Comparison of ENCODE assay signal across 10 cellular contexts in the genomic region with DNA sequence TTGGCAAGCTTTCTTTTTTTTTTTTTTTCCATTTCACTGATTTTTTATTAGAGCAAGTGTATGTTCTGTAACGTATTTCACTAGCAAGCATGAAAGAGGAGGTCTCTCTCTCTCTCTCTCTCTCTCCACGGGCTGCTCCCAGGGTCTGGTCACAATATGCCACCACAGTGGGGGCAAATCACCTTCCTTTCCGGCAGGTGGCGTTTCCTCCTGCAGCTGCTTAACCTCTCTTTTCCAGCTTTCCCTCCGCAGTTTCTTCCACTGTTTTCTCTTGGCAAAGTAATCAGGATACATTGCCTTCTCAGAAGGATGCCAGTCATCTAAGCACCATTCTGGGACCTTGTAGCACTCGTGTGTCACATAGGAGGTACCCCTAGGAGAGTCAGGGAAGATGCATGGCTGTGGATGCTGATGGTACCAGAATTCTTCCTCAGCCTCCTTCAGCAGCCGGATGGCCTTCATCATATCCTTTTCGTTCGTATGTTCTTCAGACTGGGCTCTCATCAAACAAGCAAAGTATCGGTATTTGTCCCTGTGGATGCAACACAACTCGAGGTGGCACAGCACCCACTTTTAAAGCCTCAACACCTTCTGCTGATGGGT.
DNase-seq lines count a peak whose midpoint lies in the region; ATAC-seq and TF ChIP-seq lines count a peak whose summit lies in the region.
"Had no signal": no experiment of that assay in that cellular context is flagged by ENCODE, and none has a peak within 500 bp of the region (broad histone marks: within the 10 kb centered on the region; RNA-seq: fewer than 3 reads in every experiment).

No MANE protein-coding gene starts in this region.

- intact Hi-C loops in activated CD8-positive, alpha-beta T cell treated with anti-CD3 and anti-CD28 coated beads for 36 hours (cut with micrococcal nuclease), result no loop called here
- intact Hi-C loops in sciatic nerve (cut with DNase I), result no loop called here

- peaks cover 2% of the 10 kb centered on the region for H3K27me3 Mint-ChIP-seq in activated CD8-positive, alpha-beta T cell treated with anti-CD3 and anti-CD28 coated beads for 36 hours
- H3K27me3 Mint-ChIP-seq in activated T-cell treated with anti-CD3 and anti-CD28 coated beads, Interleukin-2, amount 50 U/mL, for 24 hours, result peaks cover 10% of the 10 kb centered on the region

- no peaks in the 10 kb centered on the region for H3K4me1 Mint-ChIP-seq in activated CD8-positive, alpha-beta T cell treated with anti-CD3 and anti-CD28 coated beads for 36 hours (ENCODE audit: low read depth)
- H3K4me1 Mint-ChIP-seq in activated T-cell treated with anti-CD3 and anti-CD28 coated beads, Interleukin-2, amount 50 U/mL, for 24 hours (ENCODE audit: low read depth), result no peaks in the 10 kb centered on the region

- H3K27ac ChIP-seq in WERI-Rb-1 (no peak overlapping the region), liver (ENCODE audit: low read depth in 1 of 2, low read length in 2 of 2) (no peak overlapping the region)

- CTCF ChIA-PET in activated CD8-positive, alpha-beta T cell treated with anti-CD3 and anti-CD28 coated beads for 36 hours (lab: Charles Lee), result no interaction called here

- no peaks in the 10 kb centered on the region for H3K36me3 Mint-ChIP-seq in activated CD8-positive, alpha-beta T cell treated with anti-CD3 and anti-CD28 coated beads for 36 hours (ENCODE audit: low read depth)
- H3K36me3 Mint-ChIP-seq in activated T-cell treated with anti-CD3 and anti-CD28 coated beads, Interleukin-2, amount 50 U/mL, for 24 hours (ENCODE audit: low read depth), result no peaks in the 10 kb centered on the region
- H3K36me3 Mint-ChIP-seq: natural killer cell treated with Interleukin-12 subunit alpha and Interleukin-12 subunit beta and Interleukin-15 and Interleukin-18, amount 100 ng/mL, for 72 hours had no signal

- H3K27me3 ChIP-seq in WERI-Rb-1 (ENCODE audit: insufficient read depth, low read depth, severe bottlenecking) (no peaks in the 10 kb centered on the region), liver (ENCODE audit: control insufficient read depth in 4 of 4, insufficient read depth in 4 of 4, low read length in 3 of 4) (peaks cover 0 to 9% (median 0%) of the 10 kb centered on the region in 4 donors)

- no peak overlapping the region for H3K27ac Mint-ChIP-seq in activated CD8-positive, alpha-beta T cell treated with anti-CD3 and anti-CD28 coated beads for 36 hours
- H3K27ac Mint-ChIP-seq in activated T-cell treated with anti-CD3 and anti-CD28 coated beads, Interleukin-2, amount 50 U/mL, for 24 hours, result no peak overlapping the region
- H3K27ac Mint-ChIP-seq: natural killer cell treated with Interleukin-12 subunit alpha and Interleukin-12 subunit beta and Interleukin-15 and Interleukin-18, amount 100 ng/mL, for 72 hours had no signal

- H3K9ac ChIP-seq in liver (ENCODE audit: low read depth in 1 of 2, low read length in 2 of 2), result no peak overlapping the region

- H3K4me3 Mint-ChIP-seq in activated CD8-positive, alpha-beta T cell treated with anti-CD3 and anti-CD28 coated beads for 36 hours, result no peak overlapping the region
- H3K4me3 Mint-ChIP-seq in activated T-cell treated with anti-CD3 and anti-CD28 coated beads, Interleukin-2, amount 50 U/mL, for 24 hours, result no peak overlapping the region
- H3K4me3 Mint-ChIP-seq: natural killer cell treated with Interleukin-12 subunit alpha and Interleukin-12 subunit beta and Interleukin-15 and Interleukin-18, amount 100 ng/mL, for 72 hours had no signal

- no peaks in the 10 kb centered on the region for H3K9me3 Mint-ChIP-seq in activated CD8-positive, alpha-beta T cell treated with anti-CD3 and anti-CD28 coated beads for 36 hours
- H3K9me3 Mint-ChIP-seq in activated T-cell treated with anti-CD3 and anti-CD28 coated beads, Interleukin-2, amount 50 U/mL, for 24 hours, result no peaks in the 10 kb centered on the region

- DNase-seq in ELF-1 (ENCODE audit: low read depth, low spot score), result peak; percentile 49
- peak; percentile 12 for DNase-seq in Jurkat, Clone E6-1 (ENCODE audit: low read depth, low spot score)
- DNase-seq in WERI-Rb-1, result peak; percentile 65
- no peak for DNase-seq in activated CD8-positive, alpha-beta T cell treated with anti-CD3 and anti-CD28 coated beads for 36 hours
- DNase-seq in activated T-cell treated with anti-CD3 and anti-CD28 coated beads, Interleukin-2, amount 50 U/mL, for 24 hours, result no peak
- DNase-seq in anterior cingulate cortex (lab: John Stamatoyannopoulos, UW), result no peak
- no peak for DNase-seq in sciatic nerve (ENCODE audit: low spot score)
- DNase-seq: NK-92 treated with Interleukin-12 subunit alpha and Interleukin-12 subunit beta, amount 100 ng/mL, for 24 hours had no signal

- TF ChIP-seq CTCF in WERI-Rb-1 (IDR thresholded peaks at IDR 0.05; ENCODE audit: low read depth, low read length) (peak; percentile 83), liver (IDR thresholded peaks at IDR 0.05; ENCODE audit: low read depth, low read length, missing input control) (peak; percentile 7)
- TF ChIP-seq CTCF in activated CD8-positive, alpha-beta T cell treated with anti-CD3 and anti-CD28 coated beads for 36 hours (IDR thresholded peaks at IDR 0.05), result no peak

- TF ChIP-seq RAD21 in liver (IDR thresholded peaks at IDR 0.05), result no peak

- ATAC-seq in activated CD8-positive, alpha-beta T cell treated with anti-CD3 and anti-CD28 coated beads for 36 hours, result no peak
- ATAC-seq in sciatic nerve, result no peak
- ATAC-seq: natural killer cell treated with Interleukin-12 subunit alpha and Interleukin-12 subunit beta and Interleukin-15 and Interleukin-18, amount 100 ng/mL, for 72 hours had no signal

- H3K9me3 ChIP-seq in WERI-Rb-1 (ENCODE audit: severe bottlenecking) (no peaks in the 10 kb centered on the region), liver (ENCODE audit: control insufficient read depth in 4 of 4, low read length in 3 of 4) (no peaks in the 10 kb centered on the region)

- POLR2A ChIA-PET in activated CD8-positive, alpha-beta T cell treated with anti-CD3 and anti-CD28 coated beads for 36 hours (lab: Charles Lee), result no interaction called here

- H3K4me1 ChIP-seq in liver (ENCODE audit: control insufficient read depth in 4 of 4, insufficient read depth in 4 of 4, low read length in 3 of 4), result no peaks in the 10 kb centered on the region

- H3K36me3 ChIP-seq in WERI-Rb-1, result no peaks in the 10 kb centered on the region
- H3K36me3 ChIP-seq in liver (ENCODE audit: control insufficient read depth in 4 of 4, insufficient read depth in 3 of 4, low read depth in 1 of 4, low read length in 3 of 4), result no peaks in the 10 kb centered on the region

- 50% methylated on average over 11 of the region's 11 CpGs for WGBS in liver

- no peak overlapping the region for H3K4me3 ChIP-seq in Jurkat, Clone E6-1 (ENCODE audit: low read length)
- H3K4me3 ChIP-seq in WERI-Rb-1 (ENCODE audit: low read depth, low read length) (no peak overlapping the region), liver (ENCODE audit: low read depth in 1 of 3, low read length in 3 of 3) (no peak overlapping the region)

TF ChIP-seq in liver, 16 proteins besides CTCF, POLR2A, EP300 and RAD21:
- TF ChIP-seq, protein P1, sequence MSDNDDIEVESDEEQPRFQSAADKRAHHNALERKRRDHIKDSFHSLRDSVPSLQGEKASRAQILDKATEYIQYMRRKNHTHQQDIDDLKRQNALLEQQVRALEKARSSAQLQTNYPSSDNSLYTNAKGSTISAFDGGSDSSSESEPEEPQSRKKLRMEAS (IDR thresholded peaks at IDR 0.05), result no peak
- TF ChIP-seq GABPA (IDR thresholded peaks at IDR 0.05 in 1 of 2, conservative IDR thresholded peaks at IDR 0.05 in 1 of 2) (no peak), TAF1 (conservative IDR thresholded peaks at IDR 0.05) (no peak), FOXA1 (IDR thresholded peaks at IDR 0.05) (no peak), SP1 (IDR thresholded peaks at IDR 0.05) (no peak)
- TF ChIP-seq, protein P2, sequence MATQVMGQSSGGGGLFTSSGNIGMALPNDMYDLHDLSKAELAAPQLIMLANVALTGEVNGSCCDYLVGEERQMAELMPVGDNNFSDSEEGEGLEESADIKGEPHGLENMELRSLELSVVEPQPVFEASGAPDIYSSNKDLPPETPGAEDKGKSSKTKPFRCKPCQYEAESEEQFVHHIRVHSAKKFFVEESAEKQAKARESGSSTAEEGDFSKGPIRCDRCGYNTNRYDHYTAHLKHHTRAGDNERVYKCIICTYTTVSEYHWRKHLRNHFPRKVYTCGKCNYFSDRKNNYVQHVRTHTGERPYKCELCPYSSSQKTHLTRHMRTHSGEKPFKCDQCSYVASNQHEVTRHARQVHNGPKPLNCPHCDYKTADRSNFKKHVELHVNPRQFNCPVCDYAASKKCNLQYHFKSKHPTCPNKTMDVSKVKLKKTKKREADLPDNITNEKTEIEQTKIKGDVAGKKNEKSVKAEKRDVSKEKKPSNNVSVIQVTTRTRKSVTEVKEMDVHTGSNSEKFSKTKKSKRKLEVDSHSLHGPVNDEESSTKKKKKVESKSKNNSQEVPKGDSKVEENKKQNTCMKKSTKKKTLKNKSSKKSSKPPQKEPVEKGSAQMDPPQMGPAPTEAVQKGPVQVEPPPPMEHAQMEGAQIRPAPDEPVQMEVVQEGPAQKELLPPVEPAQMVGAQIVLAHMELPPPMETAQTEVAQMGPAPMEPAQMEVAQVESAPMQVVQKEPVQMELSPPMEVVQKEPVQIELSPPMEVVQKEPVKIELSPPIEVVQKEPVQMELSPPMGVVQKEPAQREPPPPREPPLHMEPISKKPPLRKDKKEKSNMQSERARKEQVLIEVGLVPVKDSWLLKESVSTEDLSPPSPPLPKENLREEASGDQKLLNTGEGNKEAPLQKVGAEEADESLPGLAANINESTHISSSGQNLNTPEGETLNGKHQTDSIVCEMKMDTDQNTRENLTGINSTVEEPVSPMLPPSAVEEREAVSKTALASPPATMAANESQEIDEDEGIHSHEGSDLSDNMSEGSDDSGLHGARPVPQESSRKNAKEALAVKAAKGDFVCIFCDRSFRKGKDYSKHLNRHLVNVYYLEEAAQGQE (IDR thresholded peaks at IDR 0.05), result no peak
- TF ChIP-seq, protein P3, sequence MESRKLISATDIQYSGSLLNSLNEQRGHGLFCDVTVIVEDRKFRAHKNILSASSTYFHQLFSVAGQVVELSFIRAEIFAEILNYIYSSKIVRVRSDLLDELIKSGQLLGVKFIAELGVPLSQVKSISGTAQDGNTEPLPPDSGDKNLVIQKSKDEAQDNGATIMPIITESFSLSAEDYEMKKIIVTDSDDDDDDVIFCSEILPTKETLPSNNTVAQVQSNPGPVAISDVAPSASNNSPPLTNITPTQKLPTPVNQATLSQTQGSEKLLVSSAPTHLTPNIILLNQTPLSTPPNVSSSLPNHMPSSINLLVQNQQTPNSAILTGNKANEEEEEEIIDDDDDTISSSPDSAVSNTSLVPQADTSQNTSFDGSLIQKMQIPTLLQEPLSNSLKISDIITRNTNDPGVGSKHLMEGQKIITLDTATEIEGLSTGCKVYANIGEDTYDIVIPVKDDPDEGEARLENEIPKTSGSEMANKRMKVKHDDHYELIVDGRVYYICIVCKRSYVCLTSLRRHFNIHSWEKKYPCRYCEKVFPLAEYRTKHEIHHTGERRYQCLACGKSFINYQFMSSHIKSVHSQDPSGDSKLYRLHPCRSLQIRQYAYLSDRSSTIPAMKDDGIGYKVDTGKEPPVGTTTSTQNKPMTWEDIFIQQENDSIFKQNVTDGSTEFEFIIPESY (IDR thresholded peaks at IDR 0.05), result no peak
TF ChIP-seq in liver: peak in this region for 0.

Comparison
In these comparisons a context has a peak if more than half of its experiments do, and no peak if none do; other contexts are left out.
1. DNase-seq: peak in ELF-1 (single experiment), Jurkat, Clone E6-1 (single experiment) and WERI-Rb-1 (single experiment); none in activated CD8-positive, alpha-beta T cell treated with anti-CD3 and anti-CD28 coated beads for 36 hours (single experiment), activated T-cell treated with anti-CD3 and anti-CD28 coated beads, Interleukin-2, amount 50 U/mL, for 24 hours (single experiment), anterior cingulate cortex (0 of 58) and sciatic nerve (single experiment).